1 cellular context compared by ENCODE assay signal in the genomic region with DNA sequence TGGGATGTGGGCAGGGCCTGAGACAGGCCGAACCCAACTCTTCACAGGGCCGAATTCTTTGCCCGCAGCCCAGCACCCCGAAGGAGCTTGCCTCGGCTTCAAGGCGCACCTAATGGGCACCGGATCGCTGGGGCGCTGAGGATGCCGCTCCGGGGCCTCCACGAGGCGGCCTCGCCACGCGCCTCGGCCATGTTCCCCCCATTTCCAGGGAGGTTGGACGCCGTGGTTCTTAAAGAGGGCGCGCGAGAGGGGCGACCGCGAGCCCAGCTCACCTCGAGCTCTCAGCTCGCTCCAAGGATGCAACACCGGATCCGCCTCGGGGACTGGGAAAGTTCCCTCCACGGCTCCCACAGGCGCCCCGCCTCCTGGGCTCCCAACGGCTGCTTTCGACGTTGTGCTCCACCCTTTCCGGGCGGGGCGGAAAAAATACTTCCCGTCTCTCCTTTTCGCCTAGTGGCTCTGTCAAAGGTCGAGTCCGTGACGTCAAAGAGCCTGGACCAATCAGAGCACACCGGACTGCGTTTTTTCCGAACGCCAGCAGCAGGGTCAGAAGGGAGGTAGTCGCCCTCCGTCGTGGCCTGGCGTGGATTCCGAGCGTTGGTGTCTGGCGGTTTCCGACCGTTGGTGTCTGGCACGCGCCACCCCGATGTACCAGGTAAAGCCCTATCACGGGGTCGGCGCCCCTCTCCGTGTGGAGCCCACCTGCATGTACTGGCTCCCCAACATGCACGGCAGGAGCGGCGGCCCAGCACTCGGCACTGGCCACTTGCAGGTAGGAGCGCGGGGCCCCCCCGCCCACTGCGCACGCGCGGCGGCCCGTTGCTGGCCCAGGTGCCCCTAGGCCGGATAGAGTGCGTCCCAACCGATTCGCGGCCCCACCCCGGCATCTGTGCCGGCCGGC.
TF ChIP-seq lines count a peak whose summit lies in the region.
"Not testable (repeated sequence)": the region's sequence is repeated elsewhere in the genome, so short reads cannot be mapped to it uniquely, and the experiment has no call there.

No MANE protein-coding gene starts in this region.

TF ChIP-seq in K562, 482 proteins besides CTCF, POLR2A, EP300 and RAD21 (continues in another document):
- peak; percentile 23; the same call in 1 of the 2 replicates for TF ChIP-seq KAT7 (CRISPR knock-in tag; IDR thresholded peaks at IDR 0.05; ENCODE audit: borderline replicate concordance)
- TF ChIP-seq, protein P1, sequence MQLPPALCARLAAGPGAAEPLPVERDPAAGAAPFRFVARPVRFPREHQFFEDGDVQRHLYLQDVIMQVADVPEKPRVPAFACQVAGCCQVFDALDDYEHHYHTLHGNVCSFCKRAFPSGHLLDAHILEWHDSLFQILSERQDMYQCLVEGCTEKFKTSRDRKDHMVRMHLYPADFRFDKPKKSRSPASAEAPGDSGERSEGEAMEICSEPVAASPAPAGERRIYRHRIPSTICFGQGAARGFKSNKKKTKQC (CRISPR knock-in tag; IDR thresholded peaks at IDR 0.05): peak; percentile 24; the same call in 1 of the 2 replicates
- TF ChIP-seq KLF13 (tag; IDR thresholded peaks at IDR 0.05; ENCODE audit: borderline replicate concordance, low read depth): peak; percentile 21; the same call in 1 of the 2 replicates
- TF ChIP-seq PRDM10 (IDR thresholded peaks at IDR 0.05; ENCODE audit: partially characterized antibody): peak; percentile 58
- TF ChIP-seq, protein P2, sequence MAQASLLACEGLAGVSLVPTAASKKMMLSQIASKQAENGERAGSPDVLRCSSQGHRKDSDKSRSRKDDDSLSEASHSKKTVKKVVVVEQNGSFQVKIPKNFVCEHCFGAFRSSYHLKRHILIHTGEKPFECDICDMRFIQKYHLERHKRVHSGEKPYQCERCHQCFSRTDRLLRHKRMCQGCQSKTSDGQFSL (CRISPR knock-in tag; IDR thresholded peaks at IDR 0.05): peak; percentile 18; the same call in 1 of the 2 replicates
- TF ChIP-seq, protein P2 (tag; IDR thresholded peaks at IDR 0.05): not testable (repeated sequence)
- TF ChIP-seq GABPB1 (CRISPR knock-in tag; IDR thresholded peaks at IDR 0.05): peak; percentile 83
- TF ChIP-seq ESRRA (IDR thresholded peaks at IDR 0.05; ENCODE audit: borderline replicate concordance, low read depth): peak; percentile 84
- peak; percentile 84 for TF ChIP-seq GABPA (tag; conservative IDR thresholded peaks at IDR 0.05; ENCODE audit: low read depth)
- TF ChIP-seq CCNT2 (IDR thresholded peaks at IDR 0.05; ENCODE audit: borderline replicate concordance, extremely low read depth, insufficient read length, low read depth, low read length): peak; percentile 15
- TF ChIP-seq MGA (IDR thresholded peaks at IDR 0.05): peak; percentile 92
- TF ChIP-seq TEAD1 (CRISPR knock-in tag; IDR thresholded peaks at IDR 0.05): peak in 1 of 2 experiments; percentile 48; a peak in 2 of 4 replicates
- 0 out of 4 replicates have a peak, but pooled peaks of 1 of the 2 experiments have one; percentile 39 for TF ChIP-seq ZMIZ1 (IDR thresholded peaks at IDR 0.05; ENCODE audit: low read depth in 2 of 2, low read length in 2 of 2)
- TF ChIP-seq GATAD2A (IDR thresholded peaks at IDR 0.05): peak; percentile 46; the same call in 1 of the 2 replicates
- TF ChIP-seq, protein P3, sequence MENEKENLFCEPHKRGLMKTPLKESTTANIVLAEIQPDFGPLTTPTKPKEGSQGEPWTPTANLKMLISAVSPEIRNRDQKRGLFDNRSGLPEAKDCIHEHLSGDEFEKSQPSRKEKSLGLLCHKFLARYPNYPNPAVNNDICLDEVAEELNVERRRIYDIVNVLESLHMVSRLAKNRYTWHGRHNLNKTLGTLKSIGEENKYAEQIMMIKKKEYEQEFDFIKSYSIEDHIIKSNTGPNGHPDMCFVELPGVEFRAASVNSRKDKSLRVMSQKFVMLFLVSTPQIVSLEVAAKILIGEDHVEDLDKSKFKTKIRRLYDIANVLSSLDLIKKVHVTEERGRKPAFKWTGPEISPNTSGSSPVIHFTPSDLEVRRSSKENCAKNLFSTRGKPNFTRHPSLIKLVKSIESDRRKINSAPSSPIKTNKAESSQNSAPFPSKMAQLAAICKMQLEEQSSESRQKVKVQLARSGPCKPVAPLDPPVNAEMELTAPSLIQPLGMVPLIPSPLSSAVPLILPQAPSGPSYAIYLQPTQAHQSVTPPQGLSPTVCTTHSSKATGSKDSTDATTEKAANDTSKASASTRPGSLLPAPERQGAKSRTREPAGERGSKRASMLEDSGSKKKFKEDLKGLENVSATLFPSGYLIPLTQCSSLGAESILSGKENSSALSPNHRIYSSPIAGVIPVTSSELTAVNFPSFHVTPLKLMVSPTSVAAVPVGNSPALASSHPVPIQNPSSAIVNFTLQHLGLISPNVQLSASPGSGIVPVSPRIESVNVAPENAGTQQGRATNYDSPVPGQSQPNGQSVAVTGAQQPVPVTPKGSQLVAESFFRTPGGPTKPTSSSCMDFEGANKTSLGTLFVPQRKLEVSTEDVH (IDR thresholded peaks at IDR 0.05; ENCODE audit: low read depth, partially characterized antibody): peak; percentile 60
- TF ChIP-seq ZNF263 (CRISPR knock-in tag; IDR thresholded peaks at IDR 0.05; ENCODE audit: borderline replicate concordance): peak; percentile 43; the same call in 1 of the 2 replicates
- TF ChIP-seq BRD9 (IDR thresholded peaks at IDR 0.05; ENCODE audit: low read depth, partially characterized antibody): peak; percentile 42
- TF ChIP-seq HMGN3 (IDR thresholded peaks at IDR 0.05; ENCODE audit: borderline replicate concordance, extremely low read depth, insufficient read length, low read depth, low read length): peak; percentile 71
- TF ChIP-seq ZNF76 (CRISPR knock-in tag; IDR thresholded peaks at IDR 0.05; ENCODE audit: borderline replicate concordance): 0 out of 2 replicates have a peak, but pooled peaks have one; percentile 55
- TF ChIP-seq MAX (CRISPR knock-in tag; IDR thresholded peaks at IDR 0.05): peak; percentile 81
- TF ChIP-seq JUN (IDR thresholded peaks at IDR 0.05; ENCODE audit: borderline replicate concordance, low read depth, low read length): not testable (repeated sequence)
- TF ChIP-seq JUN (CRISPR knock-in tag; IDR thresholded peaks at IDR 0.05; ENCODE audit: borderline replicate concordance): peak; percentile 83; the same call in 1 of the 2 replicates
